ENCODE assay signal across 10 cellular contexts in genomic region chr1:89566761-89567174, GRCh38. TPM values are rescaled to one million over a fixed set of nuclear protein-coding genes. Genes with fewer than 3 reads are reported as not detected.
DNase-seq lines count a peak whose midpoint lies in the region; ATAC-seq lines count a peak whose summit lies in the region.
"Had no signal": no experiment of that assay in that cellular context is flagged by ENCODE, and none has a peak within 500 bp of the region (broad histone marks: within the 10 kb centered on the region; RNA-seq: fewer than 3 reads in every experiment).

No MANE protein-coding gene starts in this region.

- no peaks in the 10 kb centered on the region for H3K9me3 Mint-ChIP-seq in activated naive CD4-positive, alpha-beta T cell treated with anti-CD3 and anti-CD28 coated beads, Interleukin-2, amount 50 U/mL, for 24 hours
- peaks cover 0 to 12% (median 5%) of the 10 kb centered on the region in 11 donors for H3K9me3 Mint-ChIP-seq in naive thymus-derived CD4-positive, alpha-beta T cell

- H3K4me1 Mint-ChIP-seq in activated naive CD4-positive, alpha-beta T cell treated with anti-CD3 and anti-CD28 coated beads, Interleukin-2, amount 50 U/mL, for 24 hours: peaks cover 78% of the 10 kb centered on the region
- H3K4me1 Mint-ChIP-seq in naive thymus-derived CD4-positive, alpha-beta T cell: peaks cover 22 to 70% (median 59%) of the 10 kb centered on the region in 7 donors

- peak overlapping the region; percentile 32 for H3K27ac Mint-ChIP-seq in activated naive CD4-positive, alpha-beta T cell treated with anti-CD3 and anti-CD28 coated beads, Interleukin-2, amount 50 U/mL, for 24 hours
- peak overlapping the region in 3 of 9 donors; percentile 11 to 54 (median 53) for H3K27ac Mint-ChIP-seq in naive thymus-derived CD4-positive, alpha-beta T cell

- H3K4me3 ChIP-seq in naive thymus-derived CD4-positive, alpha-beta T cell (ENCODE audit: low read length): no peak overlapping the region
- no peak overlapping the region for H3K4me3 ChIP-seq in aorta (ENCODE audit: low read length in 2 of 2)

- CTCF ChIA-PET in naive thymus-derived CD4-positive, alpha-beta T cell (lab: Charles Lee): no interaction called here

- intact Hi-C loops in head of caudate nucleus (cut with DNase I) (no loop called here), aorta (cut with DNase I) (no loop called here)
- intact Hi-C loops in naive thymus-derived CD4-positive, alpha-beta T cell (cut with micrococcal nuclease): loop anchor here in 1 of 2 donors (1.0 kb wide), 1 partner anchor 14 kb away; no protein-coding TSS in a partner anchor

- no peak for DNase-seq in activated naive CD4-positive, alpha-beta T cell treated with anti-CD3 and anti-CD28 coated beads, Interleukin-2, amount 50 U/mL, for 16 hours
- peak in 39 of 42 donors; percentile 23 to 81 (median 57) for DNase-seq in head of caudate nucleus
- DNase-seq in naive thymus-derived CD4-positive, alpha-beta T cell: no peak
- peak in 1 of 2 donors; percentile 65 for DNase-seq in aorta
- DNase-seq in NK-92 treated with Interleukin-12 subunit alpha and Interleukin-12 subunit beta, amount 100 ng/mL, for 24 hours (lab: John Stamatoyannopoulos, UW): no peak
- DNase-seq: activated CD4-positive, CD25-positive, alpha-beta regulatory T cell treated with anti-CD3 and anti-CD28 coated beads, Interleukin-2, amount 50 U/mL, for 72 hours; NCI-H2081 treated with DMSO at 0.1 percent for 48 hours had no signal

- H3K27ac ChIP-seq in naive thymus-derived CD4-positive, alpha-beta T cell (ENCODE audit: low read depth, low read length): no peak overlapping the region
- no peak overlapping the region for H3K27ac ChIP-seq in aorta (ENCODE audit: low read depth in 1 of 2, low read length in 2 of 2)

- POLR2A ChIA-PET in naive thymus-derived CD4-positive, alpha-beta T cell (lab: Charles Lee): interaction anchor here (0.6 kb wide), 2 partner anchors 29 to 81 kb away, joined by 3 to 4 read pairs; no protein-coding TSS in a partner anchor

- H3K4me3 Mint-ChIP-seq in activated naive CD4-positive, alpha-beta T cell treated with anti-CD3 and anti-CD28 coated beads, Interleukin-2, amount 50 U/mL, for 24 hours: peak overlapping the region; percentile 4
- no peak overlapping the region for H3K4me3 Mint-ChIP-seq in naive thymus-derived CD4-positive, alpha-beta T cell

- ATAC-seq in naive thymus-derived CD4-positive, alpha-beta T cell: peak; percentile 46
- ATAC-seq in aorta (ENCODE audit: low FRiP score) (peak; percentile 64), HG02763 (IDR thresholded peaks at IDR 0.05; ENCODE audit: unreplicated experiment) (no peak), HG03378 (IDR thresholded peaks at IDR 0.05; ENCODE audit: unreplicated experiment) (no peak)

- H3K36me3 Mint-ChIP-seq in activated naive CD4-positive, alpha-beta T cell treated with anti-CD3 and anti-CD28 coated beads, Interleukin-2, amount 50 U/mL, for 24 hours: peaks cover 41% of the 10 kb centered on the region
- H3K36me3 Mint-ChIP-seq in naive thymus-derived CD4-positive, alpha-beta T cell: peaks cover 10 to 52% (median 40%) of the 10 kb centered on the region in 5 donors

- H3K4me1 ChIP-seq in naive thymus-derived CD4-positive, alpha-beta T cell (ENCODE audit: control insufficient read depth in 2 of 2, insufficient read depth in 2 of 2, low read length in 2 of 2): peaks cover 0 to 4% of the 10 kb centered on the region in 2 donors
- no peaks in the 10 kb centered on the region for H3K4me1 ChIP-seq in aorta (ENCODE audit: control insufficient read depth in 1 of 2, insufficient read depth in 2 of 2, low read length in 2 of 2)

- no peaks in the 10 kb centered on the region for H3K9me3 ChIP-seq in naive thymus-derived CD4-positive, alpha-beta T cell (ENCODE audit: control insufficient read depth in 2 of 3, low read length in 3 of 3)
- peaks cover 1% of the 10 kb centered on the region for H3K9me3 ChIP-seq in aorta (ENCODE audit: control insufficient read depth, low read length)

- peaks cover 0 to 14% (median 0%) of the 10 kb centered on the region in 3 experiments for H3K36me3 ChIP-seq in naive thymus-derived CD4-positive, alpha-beta T cell (ENCODE audit: control insufficient read depth in 2 of 3, insufficient read depth in 3 of 3, low read length in 3 of 3)
- H3K36me3 ChIP-seq in aorta (ENCODE audit: control insufficient read depth in 1 of 2, insufficient read depth in 2 of 2, low read length in 1 of 2): no peaks in the 10 kb centered on the region

- WGBS in aorta, 2 donors: 37 to 40% methylated on average over 6 of the region's 6 CpGs

- H3K27me3 Mint-ChIP-seq in activated naive CD4-positive, alpha-beta T cell treated with anti-CD3 and anti-CD28 coated beads, Interleukin-2, amount 50 U/mL, for 24 hours: no peaks in the 10 kb centered on the region
- no peaks in the 10 kb centered on the region for H3K27me3 Mint-ChIP-seq in naive thymus-derived CD4-positive, alpha-beta T cell

- H3K27me3 ChIP-seq in naive thymus-derived CD4-positive, alpha-beta T cell (ENCODE audit: control insufficient read depth in 2 of 2, insufficient read depth in 2 of 2, low read length in 2 of 2): no peaks in the 10 kb centered on the region
- no peaks in the 10 kb centered on the region for H3K27me3 ChIP-seq in aorta (ENCODE audit: control insufficient read depth in 1 of 2, insufficient read depth in 2 of 2, low read length in 1 of 2)

RNA-seq across cellular contexts. Expression of gene LRRC8B, which starts 42.1 kb away (rescaled TPM):
- total RNA-seq in naive thymus-derived CD4-positive, alpha-beta T cell: 10 to 100 TPM in 4 of 5 experiments, 1 to 10 TPM in 1; 8.8 to 23.0 (median 17.1) TPM
- polyA plus RNA-seq in naive thymus-derived CD4-positive, alpha-beta T cell: 10 to 100 TPM; 15.7 to 16.2 TPM
- 1 to 10 TPM; 4.4 to 5.9 TPM for total RNA-seq in aorta
- polyA plus RNA-seq in aorta: under 1 TPM; 0.72 to 0.88 TPM

Comparison
In these comparisons a context has a peak if more than half of its experiments do, and no peak if none do; other contexts are left out.
1. DNase-seq: peak in head of caudate nucleus (39 of 42); none in activated naive CD4-positive, alpha-beta T cell treated with anti-CD3 and anti-CD28 coated beads, Interleukin-2, amount 50 U/mL, for 16 hours (single experiment), naive thymus-derived CD4-positive, alpha-beta T cell (0 of 9) and NK-92 treated with Interleukin-12 subunit alpha and Interleukin-12 subunit beta, amount 100 ng/mL, for 24 hours (single experiment).
2. ATAC-seq: peak in naive thymus-derived CD4-positive, alpha-beta T cell (single experiment) and aorta (single experiment); none in HG02763 (single experiment) and HG03378 (single experiment).